In the genomic region with DNA sequence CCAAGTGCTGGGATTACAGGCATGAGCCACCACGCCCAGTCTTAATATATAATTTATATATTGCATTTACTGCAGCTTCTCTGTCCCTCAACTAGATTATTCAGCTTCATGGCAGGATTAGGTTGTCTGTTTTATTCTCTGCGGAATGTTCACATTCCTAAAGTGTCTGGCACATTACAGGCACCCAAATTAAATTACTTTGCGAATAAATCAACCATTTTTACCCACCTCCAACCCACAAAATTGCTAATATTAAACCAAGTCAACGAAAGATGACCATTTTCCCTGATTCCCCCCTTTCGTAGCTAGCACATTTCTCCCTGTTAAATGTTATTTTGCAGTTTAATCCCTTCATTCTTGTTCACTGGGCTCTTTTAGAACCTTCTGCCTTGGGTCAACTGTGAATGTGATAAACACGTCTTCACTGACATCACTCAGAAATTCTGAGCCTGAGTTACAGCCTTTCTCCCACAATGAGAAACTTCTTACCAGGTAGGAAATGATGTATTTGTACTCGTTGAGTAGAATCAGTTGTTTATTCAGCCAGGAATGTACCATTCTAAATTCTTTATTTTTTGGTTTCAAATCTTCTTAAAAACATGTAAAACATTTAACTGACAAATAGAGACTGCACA, we compare ENCODE assay signal across 12 cellular contexts. TPM values are rescaled to one million over a fixed set of nuclear protein-coding genes. Genes with fewer than 3 reads are reported as not detected.
DNase-seq lines count a peak whose midpoint lies in the region; ATAC-seq and TF ChIP-seq lines count a peak whose summit lies in the region.
"Had no signal": no experiment of that assay in that cellular context is flagged by ENCODE, and none has a peak within 500 bp of the region (broad histone marks: within the 10 kb centered on the region; RNA-seq: fewer than 3 reads in every experiment).

No MANE protein-coding gene starts in this region.

- no peak overlapping the region for H3K27ac ChIP-seq in MM.1S (ENCODE audit: low read length)
- H3K27ac ChIP-seq: 22Rv1; BLaER1 treated with 17β-estradiol and CSF1 and Interleukin-3, amounts not matched to agents 10 nM and 100 nM had no signal

- H3K36me3 ChIP-seq in MM.1S (replicated peaks; ENCODE audit: insufficient read depth, low read length) (no peaks in the 10 kb centered on the region; the same call in 1 of the 2 replicates), kidney epithelial cell (ENCODE audit: control insufficient read depth, insufficient read depth, low read length) (no peaks in the 10 kb centered on the region)

- TF ChIP-seq CTCF in MM.1S (IDR thresholded peaks at IDR 0.05; ENCODE audit: low read length) (no peak), kidney epithelial cell (IDR thresholded peaks at IDR 0.05; ENCODE audit: insufficient read depth, low read length, poor library complexity, severe bottlenecking) (no peak), progenitor cell of endocrine pancreas (IDR thresholded peaks at IDR 0.05; ENCODE audit: unreplicated experiment) (no peak)

- H3F3A ChIP-seq in MM.1S (ENCODE audit: insufficient read depth, low read length): no peaks in the 10 kb centered on the region

- no peak overlapping the region for H3K4me2 ChIP-seq in MM.1S (ENCODE audit: low read depth, low read length)
- H3K4me2 ChIP-seq: BLaER1 treated with 17β-estradiol and CSF1 and Interleukin-3, amounts not matched to agents 10 nM and 100 nM had no signal

- H4K20me1 ChIP-seq in MM.1S (ENCODE audit: insufficient read depth, low read length): no peaks in the 10 kb centered on the region

- H3K9me3 ChIP-seq in MM.1S (replicated peaks; ENCODE audit: insufficient read depth, low read length): no peaks in the 10 kb centered on the region; the same call in 1 of the 2 replicates
- H3K9me3 ChIP-seq: HAP-1 had no signal

- no peak overlapping the region for H2AFZ ChIP-seq in MM.1S (ENCODE audit: low read length)

- peak; percentile 1 for DNase-seq in MM.1S
- DNase-seq in astrocyte of the hippocampus (ENCODE audit: low read depth, low spot score): peak; percentile 13
- peak; percentile 10 for DNase-seq in kidney epithelial cell (ENCODE audit: low read depth)
- DNase-seq in progenitor cell of endocrine pancreas (ENCODE audit: low spot score, unreplicated experiment): no peak
- no peak for DNase-seq in immature natural killer cell
- no peak for DNase-seq in ecto neural progenitor cell (ENCODE audit: low spot score)
- no peak for DNase-seq in AG08395 (ENCODE audit: low spot score)
- DNase-seq: CD4-positive, CD25-positive, alpha-beta regulatory T cell had no signal

- H3K79me2 ChIP-seq in MM.1S (ENCODE audit: low read length): peaks cover 33% of the 10 kb centered on the region

- H3K4me3 ChIP-seq in MM.1S (ENCODE audit: low read length) (no peak overlapping the region), kidney epithelial cell (ENCODE audit: low read depth, low read length) (no peak overlapping the region)
- H3K4me3 ChIP-seq: BLaER1 treated with 17β-estradiol and CSF1 and Interleukin-3, amounts not matched to agents 10 nM and 100 nM; HAP-1 had no signal

- H3K4me1 Mint-ChIP-seq in progenitor cell of endocrine pancreas (ENCODE audit: low read depth) (no peaks in the 10 kb centered on the region), immature natural killer cell (peaks cover 0 to 23% of the 10 kb centered on the region in 2 donors)

- H3K4me3 Mint-ChIP-seq in progenitor cell of endocrine pancreas (ENCODE audit: low read depth) (no peak overlapping the region), immature natural killer cell (no peak overlapping the region)
- H3K4me3 Mint-ChIP-seq: CD4-positive, CD25-positive, alpha-beta regulatory T cell had no signal

- no peaks in the 10 kb centered on the region for H3K9me2 ChIP-seq in MM.1S (replicated peaks; ENCODE audit: insufficient read depth, low read length)

- H3K9me3 Mint-ChIP-seq in progenitor cell of endocrine pancreas (ENCODE audit: low read depth) (no peaks in the 10 kb centered on the region), immature natural killer cell (no peaks in the 10 kb centered on the region)
- H3K9me3 Mint-ChIP-seq: CD4-positive, CD25-positive, alpha-beta regulatory T cell had no signal

- peaks cover 18% of the 10 kb centered on the region for H3K36me3 Mint-ChIP-seq in progenitor cell of endocrine pancreas (ENCODE audit: insufficient read depth)
- H3K36me3 Mint-ChIP-seq in immature natural killer cell: peaks cover 0 to 19% (median 18%) of the 10 kb centered on the region in 3 donors

- no peak overlapping the region for H3K9ac ChIP-seq in MM.1S (ENCODE audit: low read length)
- H3K9ac ChIP-seq: BLaER1 treated with 17β-estradiol and CSF1 and Interleukin-3, amounts not matched to agents 10 nM and 100 nM had no signal

- peak overlapping the region; percentile 66 for H3K27ac Mint-ChIP-seq in progenitor cell of endocrine pancreas
- no peak overlapping the region for H3K27ac Mint-ChIP-seq in immature natural killer cell

- no peaks in the 10 kb centered on the region for H3K27me3 Mint-ChIP-seq in progenitor cell of endocrine pancreas
- H3K27me3 Mint-ChIP-seq in immature natural killer cell (ENCODE audit: low read depth in 3 of 3): peaks cover 0 to 1% (median 0%) of the 10 kb centered on the region in 3 donors
- H3K27me3 Mint-ChIP-seq: CD4-positive, CD25-positive, alpha-beta regulatory T cell had no signal

- ATAC-seq in HG03378 (IDR thresholded peaks at IDR 0.05; ENCODE audit: unreplicated experiment): no peak

- H3K27me3 ChIP-seq in MM.1S (replicated peaks; ENCODE audit: insufficient read depth, low read length) (no peaks in the 10 kb centered on the region), kidney epithelial cell (ENCODE audit: control insufficient read depth, insufficient read depth, low read length) (no peaks in the 10 kb centered on the region)
- H3K27me3 ChIP-seq: BLaER1 treated with 17β-estradiol and CSF1 and Interleukin-3, amounts not matched to agents 10 nM and 100 nM had no signal

- H3K4me1 ChIP-seq in MM.1S (ENCODE audit: low read length): no peaks in the 10 kb centered on the region
- H3K4me1 ChIP-seq: HAP-1 had no signal

RNA-seq across cellular contexts. Expression of gene THAP3, which starts 35.9 kb away (rescaled TPM):
- total RNA-seq in kidney epithelial cell (19.0 and 29.4 TPM in 2 replicates), progenitor cell of endocrine pancreas (22.9 TPM in 2 replicates)
- polyA plus RNA-seq in immature natural killer cell: 10 to 100 TPM; 19.4 to 28.4 (median 28.0) TPM

RNA-seq across cellular contexts. Expression of gene DNAJC11, which starts 41.1 kb away (rescaled TPM):
- total RNA-seq in kidney epithelial cell: 35.6 and 46.7 TPM in 2 replicates
- 64.1 and 65.8 TPM in 2 replicates for total RNA-seq in progenitor cell of endocrine pancreas
- polyA plus RNA-seq in immature natural killer cell: 10 to 100 TPM in 2 of 3 donors, 1 to 10 TPM in 1; 9.6 to 22.6 (median 13.5) TPM

RNA-seq across cellular contexts. Expression of gene PHF13, which starts 47.0 kb away (rescaled TPM):
- 8.0 and 8.8 TPM in 2 replicates for total RNA-seq in kidney epithelial cell
- total RNA-seq in progenitor cell of endocrine pancreas: 29.1 TPM in 2 replicates
- polyA plus RNA-seq in immature natural killer cell: 1 to 10 TPM; 1.2 to 5.7 (median 2.9) TPM

RNA-seq across cellular contexts. Expression of gene KLHL21, which starts 57.9 kb away (rescaled TPM):
- 69.5 and 77.4 TPM in 2 replicates for total RNA-seq in kidney epithelial cell
- total RNA-seq in progenitor cell of endocrine pancreas: 21.0 and 21.3 TPM in 2 replicates
- 10 to 100 TPM in 1 of 3 donors, 1 to 10 TPM in 2; 7.6 to 19.7 (median 9.2) TPM for polyA plus RNA-seq in immature natural killer cell

Comparison
In these comparisons a context has a peak if more than half of its experiments do, and no peak if none do; other contexts are left out.
1. DNase-seq: peak in MM.1S (single experiment), astrocyte of the hippocampus (single experiment) and kidney epithelial cell (single experiment); none in progenitor cell of endocrine pancreas (single experiment), immature natural killer cell (0 of 3), ecto neural progenitor cell (single experiment) and AG08395 (single experiment).